ENCODE assay signal across 14 cellular contexts in genomic region chr20:17560344-17561074, GRCh38. TPM values are rescaled to one million over a fixed set of nuclear protein-coding genes. Genes with fewer than 3 reads are reported as not detected.
DNase-seq lines count a peak whose midpoint lies in the region; ATAC-seq lines count a peak whose summit lies in the region.
"Had no signal": no experiment of that assay in that cellular context is flagged by ENCODE, and none has a peak within 500 bp of the region (broad histone marks: within the 10 kb centered on the region; RNA-seq: fewer than 3 reads in every experiment).

No MANE protein-coding gene starts in this region.

- H3K36me3 ChIP-seq in muscle layer of colon (ENCODE audit: insufficient read depth, low read length) (no peaks in the 10 kb centered on the region), aorta (ENCODE audit: control insufficient read depth in 1 of 2, insufficient read depth in 2 of 2, low read length in 1 of 2) (no peaks in the 10 kb centered on the region)
- H3K36me3 ChIP-seq: pancreas, upper lobe of right lung had no signal

- H3K27me3 ChIP-seq in muscle layer of colon (ENCODE audit: control insufficient read depth in 1 of 2, insufficient read depth in 2 of 2, low read length in 2 of 2) (no peaks in the 10 kb centered on the region), aorta (ENCODE audit: control insufficient read depth in 1 of 2, insufficient read depth in 2 of 2, low read length in 1 of 2) (no peaks in the 10 kb centered on the region)
- H3K27me3 ChIP-seq: pancreas, upper lobe of right lung had no signal

- 57 to 59% methylated on average over 5 of the region's 5 CpGs for WGBS in aorta, 2 donors

- ATAC-seq in aorta (ENCODE audit: low FRiP score) (no peak), HG02981 (IDR thresholded peaks at IDR 0.05; ENCODE audit: unreplicated experiment) (no peak), HG03565 (IDR thresholded peaks at IDR 0.05; ENCODE audit: unreplicated experiment) (no peak)
- ATAC-seq: pancreas, upper lobe of right lung had no signal

- H3K9ac ChIP-seq in muscle layer of colon (ENCODE audit: low read length), result no peak overlapping the region

- peaks cover 55% of the 10 kb centered on the region for H3K4me1 ChIP-seq in muscle layer of colon (ENCODE audit: insufficient read depth, low read length)
- H3K4me1 ChIP-seq in aorta (ENCODE audit: control insufficient read depth in 1 of 2, insufficient read depth in 2 of 2, low read length in 2 of 2), result peaks cover 4 to 26% of the 10 kb centered on the region in 2 donors

- H3K9me3 Mint-ChIP-seq in activated naive CD8-positive, alpha-beta T cell (ENCODE audit: low read depth), result no peaks in the 10 kb centered on the region

- H3K27me3 Mint-ChIP-seq in activated naive CD8-positive, alpha-beta T cell, result no peaks in the 10 kb centered on the region

- H3K9me3 ChIP-seq in muscle layer of colon (ENCODE audit: low read length), result no peaks in the 10 kb centered on the region
- no peaks in the 10 kb centered on the region for H3K9me3 ChIP-seq in aorta (ENCODE audit: control insufficient read depth, low read length)
- H3K9me3 ChIP-seq: pancreas, upper lobe of right lung had no signal

- peaks cover 24% of the 10 kb centered on the region for H3K4me1 Mint-ChIP-seq in activated naive CD8-positive, alpha-beta T cell (ENCODE audit: low read depth)

- intact Hi-C loops in aorta (cut with DNase I), result loop anchor here in 1 of 2 donors (10.0 kb wide), 1 partner anchor 284 kb away; no protein-coding TSS in a partner anchor

- no peaks in the 10 kb centered on the region for H3K36me3 Mint-ChIP-seq in activated naive CD8-positive, alpha-beta T cell

- H3K27ac ChIP-seq in muscle layer of colon (ENCODE audit: low read depth, low read length), result peak overlapping the region; percentile 77
- H3K27ac ChIP-seq in aorta (ENCODE audit: low read depth in 1 of 2, low read length in 2 of 2), result peak overlapping the region; percentile 7 to 88

- peak overlapping the region; percentile 70 for H3K27ac Mint-ChIP-seq in activated naive CD8-positive, alpha-beta T cell

- H3K4me3 Mint-ChIP-seq in activated naive CD8-positive, alpha-beta T cell, result peak overlapping the region; percentile 6

- H3K4me3 ChIP-seq in muscle layer of colon (ENCODE audit: low read depth in 1 of 2, low read length in 2 of 2), result no peak overlapping the region
- H3K4me3 ChIP-seq in aorta (ENCODE audit: low read length in 2 of 2), result no peak overlapping the region
- H3K4me3 ChIP-seq: pancreas, upper lobe of right lung had no signal

- peak; percentile 35 for DNase-seq in stimulated activated CD4-positive, alpha-beta T cell treated with anti-CD3 and anti-CD28 coated beads, Interleukin-15, amount 100 ng/mL, for 24 hours
- DNase-seq in stimulated activated CD4-positive, alpha-beta T cell treated with anti-CD3 and anti-CD28 coated beads, Interleukin-12 subunit alpha, Interleukin-12 subunit beta, amount 100 ng/mL, for 4 hours, result no peak
- no peak for DNase-seq in aorta
- DNase-seq in 8988T, result no peak
- DNase-seq: DND-41, midbrain, NCI-H2081, pancreas, SHP77 treated with DMSO at 0.1 percent for 48 hours, upper lobe of right lung had no signal

RNA-seq across cellular contexts. Expression of gene DSTN, which starts 9.4 kb away (rescaled TPM):
- 1,000 to 10,000 TPM; 1,041 to 1,932 TPM for total RNA-seq in aorta
- 1,000 to 10,000 TPM; 2,289 to 5,298 TPM for polyA plus RNA-seq in aorta

RNA-seq across cellular contexts. Expression of gene BFSP1, which starts 29.3 kb away (rescaled TPM):
- 1 to 10 TPM; 1.5 to 2.6 TPM for total RNA-seq in aorta
- polyA plus RNA-seq in aorta, result 1 to 10 TPM; 2.4 to 9.9 TPM
